Comparison of ENCODE assay signal across 24 cellular contexts in the genomic region with DNA sequence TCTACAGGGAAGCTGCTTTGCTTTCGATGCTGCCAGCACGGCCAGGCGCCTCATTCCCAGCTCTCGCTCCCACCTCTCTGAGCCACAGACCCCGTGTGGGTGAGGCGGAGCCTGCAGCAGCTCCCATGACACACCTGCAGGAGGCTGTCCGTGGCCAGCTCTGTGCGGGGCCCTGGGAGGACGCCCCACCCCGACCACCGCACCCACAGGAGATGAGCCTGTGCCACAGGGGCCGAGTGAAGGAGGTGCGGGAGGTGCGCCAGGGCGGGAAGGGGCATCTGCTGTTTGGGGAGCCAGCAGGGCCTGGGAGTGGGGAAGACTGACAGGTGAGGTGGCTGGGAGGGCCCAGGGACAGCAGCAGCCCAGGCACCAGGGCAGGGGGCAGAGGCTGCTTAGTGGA. TPM values are rescaled to one million over a fixed set of nuclear protein-coding genes. Genes with fewer than 3 reads are reported as not detected.
DNase-seq lines count a peak whose midpoint lies in the region; ATAC-seq, FAIRE-seq and TF ChIP-seq lines count a peak whose summit lies in the region.
"Had no signal": no experiment of that assay in that cellular context is flagged by ENCODE, and none has a peak within 500 bp of the region (broad histone marks: within the 10 kb centered on the region; RNA-seq: fewer than 3 reads in every experiment).

No MANE protein-coding gene starts in this region.

- TF ChIP-seq POLR2A in A549 (IDR thresholded peaks at IDR 0.05; ENCODE audit: low read length) (no peak), prostate gland (IDR thresholded peaks at IDR 0.05) (no peak)

- H3K4me3 ChIP-seq in heart right ventricle: no peak overlapping the region
- H3K4me3 ChIP-seq in A549: no peak overlapping the region
- H3K4me3 ChIP-seq in GM23338: no peak overlapping the region
- no peak overlapping the region for H3K4me3 ChIP-seq in prostate gland
- H3K4me3 ChIP-seq: GM12878, GM23248 had no signal

- peaks cover 14% of the 10 kb centered on the region for H3K27me3 Mint-ChIP-seq in GM23338 (ENCODE audit: insufficient read depth, low read depth, poor library complexity)
- no peaks in the 10 kb centered on the region for H3K27me3 Mint-ChIP-seq in WTC11 (ENCODE audit: low read depth)
- H3K27me3 Mint-ChIP-seq: CD4-positive, alpha-beta T cell; CD8-positive, alpha-beta memory T cell had no signal

- H3K36me3 ChIP-seq in heart right ventricle (peaks cover 0 to 81% (median 13%) of the 10 kb centered on the region in 9 donors), GM23338 (ENCODE audit: insufficient read depth) (no peaks in the 10 kb centered on the region), prostate gland (peaks cover 7 to 20% of the 10 kb centered on the region in 2 donors)

- H3K27ac ChIP-seq in heart right ventricle (no peak overlapping the region), A549 (peak overlapping the region; percentile 69 to 86), GM23338 (ENCODE audit: low read depth) (no peak overlapping the region), prostate gland (no peak overlapping the region)
- H3K27ac ChIP-seq: 22Rv1, GM23248 had no signal

- H3K9me3 Mint-ChIP-seq in GM23338: no peaks in the 10 kb centered on the region; the same call in 2 of the 3 replicates
- no peaks in the 10 kb centered on the region for H3K9me3 Mint-ChIP-seq in WTC11
- H3K9me3 Mint-ChIP-seq: CD4-positive, alpha-beta T cell; H9 had no signal

- H3K36me3 Mint-ChIP-seq in GM23338 (ENCODE audit: low read depth): no peaks in the 10 kb centered on the region
- H3K36me3 Mint-ChIP-seq in WTC11: no peaks in the 10 kb centered on the region

- H3K4me1 Mint-ChIP-seq in GM23338 (peaks cover 11% of the 10 kb centered on the region), WTC11 (peaks cover 9% of the 10 kb centered on the region)
- H3K4me1 Mint-ChIP-seq: CD14-positive monocyte; CD8-positive, alpha-beta memory T cell had no signal

- TF ChIP-seq RAD21 in A549 (conservative IDR thresholded peaks at IDR 0.05 in 1 of 2, IDR thresholded peaks at IDR 0.05 in 1 of 2): no peak

- H3K4me2 ChIP-seq in A549 (peak overlapping the region; percentile 58), GM23338 (no peak overlapping the region)

- no peak for TF ChIP-seq CTCF in heart right ventricle (IDR thresholded peaks at IDR 0.05)
- no peak for TF ChIP-seq CTCF in A549 (IDR thresholded peaks at IDR 0.05)
- no peak for TF ChIP-seq CTCF in GM23338 (conservative IDR thresholded peaks at IDR 0.05; ENCODE audit: low read depth in 2 of 2)
- no peak for TF ChIP-seq CTCF in WTC11 (IDR thresholded peaks at IDR 0.05)
- TF ChIP-seq CTCF in prostate gland (IDR thresholded peaks at IDR 0.05): no peak

- CTCF ChIA-PET in A549 (lab: Yijun Ruan, JAX): interaction anchor here (5.7 to 7.2 kb wide), 2 partner anchors 14 to 122 kb away, joined by 28 to 30 read pairs; no protein-coding TSS in a partner anchor
- CTCF ChIA-PET in WTC11 (lab: Charles Lee): interaction anchor here (1.0 to 1.9 kb wide), 4 partner anchors 14 to 219 kb away, joined by 3 to 7 read pairs (median 5); no protein-coding TSS in a partner anchor

- POLR2A ChIA-PET in A549 (lab: Yijun Ruan, JAX): no interaction called here
- POLR2A ChIA-PET in WTC11 (lab: Charles Lee): no interaction called here

- H3K27ac Mint-ChIP-seq in GM23338 (no peak overlapping the region), WTC11 (no peak overlapping the region)
- H3K27ac Mint-ChIP-seq: CD4-positive, alpha-beta T cell; CD8-positive, alpha-beta memory T cell had no signal

- H3K9me3 ChIP-seq in heart right ventricle: no peaks in the 10 kb centered on the region
- H3K9me3 ChIP-seq in A549: no peaks in the 10 kb centered on the region
- no peaks in the 10 kb centered on the region for H3K9me3 ChIP-seq in prostate gland

- H3K27me3 ChIP-seq in heart right ventricle (no peaks in the 10 kb centered on the region), GM23338 (ENCODE audit: insufficient read depth) (no peaks in the 10 kb centered on the region), prostate gland (replicated peaks; ENCODE audit: insufficient read depth) (no peaks in the 10 kb centered on the region)

- no peaks in the 10 kb centered on the region for H3K9me2 ChIP-seq in GM23338 (ENCODE audit: insufficient read depth)

- no peak for TF ChIP-seq EP300 in A549 (IDR thresholded peaks at IDR 0.05)

- WGBS in heart right ventricle, 2 donors: 96 to 97% methylated on average over 15 of the region's 15 CpGs
- WGBS in A549 (ENCODE audit: missing lambda C conversion rate): 93% methylated on average over 3 of the region's 15 CpGs
- WGBS in prostate gland: 90% methylated on average over 15 of the region's 15 CpGs

- no peak for FAIRE-seq in A549 (lab: Jason Lieb, UNC)
- FAIRE-seq: A204.1, D721Med, GM12878, GM19239 had no signal

- peaks cover 4 to 55% (median 30%) of the 10 kb centered on the region in 9 donors for H3K4me1 ChIP-seq in heart right ventricle
- peaks cover 21% of the 10 kb centered on the region for H3K4me1 ChIP-seq in A549
- H3K4me1 ChIP-seq in GM23338 (ENCODE audit: insufficient read depth): no peaks in the 10 kb centered on the region; the same call in 1 of the 2 replicates
- peaks cover 5% of the 10 kb centered on the region for H3K4me1 ChIP-seq in prostate gland (replicated peaks)

- no peaks in the 10 kb centered on the region for H4K20me1 ChIP-seq in GM23338 (replicated peaks; ENCODE audit: insufficient read depth)

- H3K4me3 Mint-ChIP-seq in GM23338 (no peak overlapping the region), WTC11 (no peak overlapping the region)
- H3K4me3 Mint-ChIP-seq: CD14-positive monocyte; CD4-positive, alpha-beta T cell; CD8-positive, alpha-beta memory T cell; H9 had no signal

- intact Hi-C loops in Right ventricle myocardium inferior (cut with DNase I) (no loop called here), heart right ventricle (cut with DNase I) (no loop called here), prostate gland (cut with DNase I) (no loop called here)

- ATAC-seq in Right ventricle myocardium inferior (no peak), heart right ventricle (no peak), A549 (peak in 1 of 2 experiments; percentile 28; a peak in 3 of 6 replicates), GM23338 (peak; percentile 18; the same call in 2 of the 3 replicates), WTC11 (no peak)
- ATAC-seq in activated CD4-positive, CD25-positive, alpha-beta regulatory T cell treated with anti-CD3 and anti-CD28 coated beads, Interleukin-2, amount 50 U/mL, for 24 hours: no peak
- ATAC-seq: GM12878, HCT116 had no signal

- peak; percentile 53 for DNase-seq in Right ventricle myocardium inferior (ENCODE audit: missing footprints)
- DNase-seq in heart right ventricle: no peak
- DNase-seq in A549 (ENCODE audit: low read depth in 1 of 2, low spot score in 1 of 2): no peak
- DNase-seq in GM23338 (ENCODE audit: low spot score): no peak
- no peak for DNase-seq in WTC11 (ENCODE audit: low spot score)
- DNase-seq in pons (ENCODE audit: low spot score): no peak
- DNase-seq in prostate gland (ENCODE audit: low spot score): no peak
- DNase-seq: ACHN; CD4-positive, alpha-beta T cell; CD8-positive, alpha-beta memory T cell; DMS 273 treated with DMSO at 0.1 percent for 48 hours; DMS79; EL; GDM1; GM23248; H9 had no signal

- H3F3A ChIP-seq in GM23338 (replicated peaks; ENCODE audit: low read depth): no peaks in the 10 kb centered on the region

- H3K79me2 ChIP-seq in GM23338 (replicated peaks; ENCODE audit: insufficient read depth): no peaks in the 10 kb centered on the region

- no peak overlapping the region for H2AFZ ChIP-seq in GM23338
- H2AFZ ChIP-seq: GM23248 had no signal

TF ChIP-seq in A549, 52 proteins besides CTCF, POLR2A, EP300 and RAD21 (continues in another document):
- TF ChIP-seq CEBPB (IDR thresholded peaks at IDR 0.05) (no peak), EHF (CRISPR knock-in tag; IDR thresholded peaks at IDR 0.05) (no peak)

TF ChIP-seq in GM23338, 12 proteins besides CTCF, POLR2A, EP300 and RAD21 (continues in another document):
- no peak for TF ChIP-seq ZNF114 (CRISPR knock-in tag; IDR thresholded peaks at IDR 0.05)

TF ChIP-seq in WTC11, 78 proteins besides CTCF, POLR2A, EP300 and RAD21 (continues in another document):
- peak; percentile 43; the same call in 1 of the 2 replicates for TF ChIP-seq NR1H2 (CRISPR knock-in tag; IDR thresholded peaks at IDR 0.05)
- TF ChIP-seq MXD4 (CRISPR knock-in tag; IDR thresholded peaks at IDR 0.05; ENCODE audit: borderline replicate concordance): no peak
- no peak for TF ChIP-seq ZNF396 (CRISPR knock-in tag; IDR thresholded peaks at IDR 0.05; ENCODE audit: borderline replicate concordance)
- no peak for TF ChIP-seq NR3C1 (CRISPR knock-in tag; conservative IDR thresholded peaks at IDR 0.05; ENCODE audit: low read depth)

RNA-seq across cellular contexts. Expression of a gene that starts 52.1 kb away (rescaled TPM):
- total RNA-seq in Right ventricle myocardium inferior (25.3 TPM), heart right ventricle (10 to 100 TPM; 21.6 to 28.9 (median 25.6) TPM), WTC11 (2021) (10.6 to 10.7 TPM (median 10.6 TPM) in 3 replicates), prostate gland (10 to 100 TPM; 65.7 to 75.4 TPM)
- polyA plus RNA-seq in heart right ventricle (10 to 100 TPM; 17.9 to 18.5 TPM), A549 (2011; rRNA removed) (4.9 and 5.1 TPM in 2 replicates), A549 (2017; fragmentation: RNase III; extraction: RNeasy Plus Mini Kit Qiagen cat#74134 plus additional on column Dnase treatment) (8.2 to 8.7 TPM (median 8.2 TPM) in 3 replicates), GM23338 (2016; fragmentation: Nextera tagmentation; extraction: Ambion mirVana) (4.8 and 6.4 TPM in 2 replicates)
- 3.2 and 3.7 TPM in 2 replicates for polyA plus RNA-seq in A549 (2012; cell fraction: cytosol; rRNA removed)
- polyA plus RNA-seq in A549 (2012; cell fraction: nucleus; rRNA removed): 5.4 and 9.6 TPM in 2 replicates
- polyA minus RNA-seq in A549 (2011; rRNA and poly(A)+ RNA removed): 3.1 and 4.2 TPM in 2 replicates
- total RNA-seq in GM23338 (2014; rRNA removed; shearing (Covaris generic)): 14.9 and 17.2 TPM in 2 replicates

RNA-seq across cellular contexts. Expression of a gene that starts 52.1 kb away (rescaled TPM):
- 9.2 TPM for total RNA-seq in Right ventricle myocardium inferior
- 10 to 100 TPM in 2 of 10 donors, 1 to 10 TPM in 8; 6.0 to 10.2 (median 8.4) TPM for total RNA-seq in heart right ventricle
- 1 to 10 TPM; 4.5 to 5.3 TPM for polyA plus RNA-seq in heart right ventricle
- polyA plus RNA-seq in A549 (2011; rRNA removed): 6.0 and 7.0 TPM in 2 replicates
- 3.3 and 5.1 TPM in 2 replicates for polyA plus RNA-seq in A549 (2012; cell fraction: cytosol; rRNA removed)
- polyA plus RNA-seq in A549 (2012; cell fraction: nucleus; rRNA removed): 15.2 and 15.8 TPM in 2 replicates
- 4.9 to 5.0 TPM (median 5.0 TPM) in 3 replicates for polyA plus RNA-seq in A549 (2017; fragmentation: RNase III; extraction: RNeasy Plus Mini Kit Qiagen cat#74134 plus additional on column Dnase treatment)
- polyA minus RNA-seq in A549 (2011; rRNA and poly(A)+ RNA removed): 8.1 and 10.3 TPM in 2 replicates
- 36.7 and 49.8 TPM in 2 replicates for total RNA-seq in GM23338 (2014; rRNA removed; shearing (Covaris generic))
- 10.3 TPM in 2 replicates for polyA plus RNA-seq in GM23338 (2016; fragmentation: Nextera tagmentation; extraction: Ambion mirVana)
- total RNA-seq in WTC11 (2021): 25.6 to 29.6 TPM (median 28.4 TPM) in 3 replicates
- total RNA-seq in prostate gland: 10 to 100 TPM; 35.2 to 63.9 TPM

Comparison
In these comparisons a context has a peak if more than half of its experiments do, and no peak if none do; other contexts are left out.
1. H3K27ac ChIP-seq: peak in A549 (2 of 2); none in heart right ventricle (0 of 10), GM23338 (single experiment) and prostate gland (0 of 2).